8 cellular contexts compared by ENCODE assay signal in genomic region chr10:90871761-90872647, GRCh38. TPM values are rescaled to one million over a fixed set of nuclear protein-coding genes. Genes with fewer than 3 reads are reported as not detected.
DNase-seq lines count a peak whose midpoint lies in the region; ATAC-seq and TF ChIP-seq lines count a peak whose summit lies in the region.

RPP30 (plus strand) TSS chr10:90871974; CDS start chr10:90871987, 13 bp downstream.

- H3K27me3 ChIP-seq in fibroblast of lung (ENCODE audit: control insufficient read depth, insufficient read depth, low read length): peaks cover 4% of the 10 kb centered on the region
- no peaks in the 10 kb centered on the region for H3K27me3 ChIP-seq in naive thymus-derived CD4-positive, alpha-beta T cell (ENCODE audit: control insufficient read depth in 2 of 2, insufficient read depth in 2 of 2, low read length in 2 of 2)

- TF ChIP-seq EP300 in Ishikawa (IDR thresholded peaks at IDR 0.05; ENCODE audit: borderline replicate concordance): no peak

- H3K4me3 Mint-ChIP-seq in activated T-helper 17 cell treated with anti-CD3 and anti-CD28 coated beads, Interleukin-2, amount 50 U/mL, for 72 hours: peak within 1 kb of the TSS; percentile 97
- peak within 1 kb of the TSS; percentile 94 to 99 (median 98) for H3K4me3 Mint-ChIP-seq in naive thymus-derived CD4-positive, alpha-beta T cell

- no peaks in the 10 kb centered on the region for H3K9me3 ChIP-seq in fibroblast of lung (ENCODE audit: control insufficient read depth, insufficient read depth, low read depth, low read length)
- no peaks in the 10 kb centered on the region for H3K9me3 ChIP-seq in naive thymus-derived CD4-positive, alpha-beta T cell (ENCODE audit: control insufficient read depth in 2 of 3, low read length in 3 of 3)

- H2AFZ ChIP-seq in fibroblast of lung (ENCODE audit: low read length): peak within 1 kb of the TSS; percentile 95

- H3K4me2 ChIP-seq in fibroblast of lung (ENCODE audit: extremely low read depth, insufficient read depth, low read length): peak within 1 kb of the TSS; percentile 88

- H3K4me3 ChIP-seq in fibroblast of lung (replicated peaks in 1 of 4; ENCODE audit: control extremely low read depth in 1 of 4, insufficient read depth in 1 of 4, low read depth in 3 of 4, low read length in 4 of 4): peak within 1 kb of the TSS; percentile 73 to 95 (median 92)
- H3K4me3 ChIP-seq in naive thymus-derived CD4-positive, alpha-beta T cell (ENCODE audit: low read length): peak within 1 kb of the TSS; percentile 83

- intact Hi-C loops in naive thymus-derived CD4-positive, alpha-beta T cell (cut with micrococcal nuclease): loop anchor here (1.0 to 10.0 kb wide), 27 partner anchors 14 to 1973 kb away; partner anchors contain the start of genes HECTD2 (in 2 of the 2), KIF20B (in 2 of the 2), PCGF5 (in 2 of the 2) and TNKS2 (in 2 of the 2)

- peak within 1 kb of the TSS; percentile 82 for H3K9ac ChIP-seq in fibroblast of lung (ENCODE audit: insufficient read depth, low read length)

- TF ChIP-seq CTCF in fibroblast of lung (conservative IDR thresholded peaks at IDR 0.05 in 1 of 2, IDR thresholded peaks at IDR 0.05 in 1 of 2; ENCODE audit: low read depth in 1 of 2, low read length in 2 of 2): no peak

- DNase-seq in DMS53 treated with DMSO at 0.1 percent for 48 hours (lab: John Stamatoyannopoulos, UW; ENCODE audit: unreplicated experiment) (peak; percentile 86), RPMI8226 (peak; percentile 80), fibroblast of lung (ENCODE audit: low read depth in 2 of 2) (peak; percentile 78 to 83)
- peak; percentile 71 to 83 (median 77) for DNase-seq in naive thymus-derived CD4-positive, alpha-beta T cell
- DNase-seq in stimulated activated naive CD4-positive, alpha-beta T cell treated with Interleukin-2 at 50 U/mL for 16 hours (lab: John Stamatoyannopoulos, UW): peak; percentile 84

- H3K79me2 ChIP-seq in fibroblast of lung (ENCODE audit: control insufficient read depth, insufficient read depth, low read length): peaks cover 25% of the 10 kb centered on the region

- H3K27ac Mint-ChIP-seq in activated T-helper 17 cell treated with anti-CD3 and anti-CD28 coated beads, Interleukin-2, amount 50 U/mL, for 72 hours: peak within 1 kb of the TSS; percentile 99
- peak within 1 kb of the TSS; percentile 73 to 95 (median 88) for H3K27ac Mint-ChIP-seq in naive thymus-derived CD4-positive, alpha-beta T cell

- CTCF ChIA-PET in naive thymus-derived CD4-positive, alpha-beta T cell (lab: Charles Lee): interaction anchor here (0.6 to 1.5 kb wide), 3 partner anchors 10 to 216 kb away, joined by 3 to 4 read pairs (median 3); no protein-coding TSS in a partner anchor

- no peaks in the 10 kb centered on the region for H3K4me1 ChIP-seq in fibroblast of lung (ENCODE audit: control insufficient read depth, extremely low read depth, insufficient read depth, low read length)
- H3K4me1 ChIP-seq in naive thymus-derived CD4-positive, alpha-beta T cell (ENCODE audit: control insufficient read depth in 2 of 2, insufficient read depth in 2 of 2, low read length in 2 of 2): peaks cover 14 to 23% of the 10 kb centered on the region in 2 donors

- no peak for TF ChIP-seq RAD21 in Ishikawa (IDR thresholded peaks at IDR 0.05; ENCODE audit: low read depth)

- H3K36me3 Mint-ChIP-seq in activated T-helper 17 cell treated with anti-CD3 and anti-CD28 coated beads, Interleukin-2, amount 50 U/mL, for 72 hours (ENCODE audit: low read depth): peaks cover 47% of the 10 kb centered on the region
- peaks cover 7 to 19% (median 9%) of the 10 kb centered on the region in 5 donors for H3K36me3 Mint-ChIP-seq in naive thymus-derived CD4-positive, alpha-beta T cell

- no peaks in the 10 kb centered on the region for H3K9me3 Mint-ChIP-seq in activated T-helper 17 cell treated with anti-CD3 and anti-CD28 coated beads, Interleukin-2, amount 50 U/mL, for 72 hours
- H3K9me3 Mint-ChIP-seq in naive thymus-derived CD4-positive, alpha-beta T cell: peaks cover 0 to 10% (median 0%) of the 10 kb centered on the region in 11 donors

- peak within 1 kb of the TSS; percentile 60 for H3K27ac ChIP-seq in fibroblast of lung (ENCODE audit: insufficient read depth, low read length)
- H3K27ac ChIP-seq in naive thymus-derived CD4-positive, alpha-beta T cell (ENCODE audit: low read depth, low read length): peak within 1 kb of the TSS; percentile 71

- H3K4me1 Mint-ChIP-seq in activated T-helper 17 cell treated with anti-CD3 and anti-CD28 coated beads, Interleukin-2, amount 50 U/mL, for 72 hours: peaks cover 23% of the 10 kb centered on the region
- peaks cover 24 to 53% (median 37%) of the 10 kb centered on the region in 7 donors for H3K4me1 Mint-ChIP-seq in naive thymus-derived CD4-positive, alpha-beta T cell

- peak; percentile 97 for ATAC-seq in GM21619 (IDR thresholded peaks at IDR 0.05; ENCODE audit: unreplicated experiment)
- ATAC-seq in activated T-helper 17 cell treated with anti-CD3 and anti-CD28 coated beads, Interleukin-2, amount 50 U/mL, for 72 hours (replicated peaks): peak; percentile 85
- ATAC-seq in naive thymus-derived CD4-positive, alpha-beta T cell: peak; percentile 99

- H4K20me1 ChIP-seq in fibroblast of lung (ENCODE audit: control insufficient read depth, extremely low read depth, insufficient read depth, low read length): no peaks in the 10 kb centered on the region

- H3K27me3 Mint-ChIP-seq in activated T-helper 17 cell treated with anti-CD3 and anti-CD28 coated beads, Interleukin-2, amount 50 U/mL, for 72 hours: peaks cover 19% of the 10 kb centered on the region
- H3K27me3 Mint-ChIP-seq in naive thymus-derived CD4-positive, alpha-beta T cell: peaks cover 22 to 40% (median 34%) of the 10 kb centered on the region in 5 donors

- no peaks in the 10 kb centered on the region for H3K36me3 ChIP-seq in fibroblast of lung (ENCODE audit: control insufficient read depth, insufficient read depth, low read length)
- H3K36me3 ChIP-seq in naive thymus-derived CD4-positive, alpha-beta T cell (ENCODE audit: control insufficient read depth in 2 of 3, insufficient read depth in 3 of 3, low read length in 3 of 3): peaks cover 6 to 17% (median 7%) of the 10 kb centered on the region in 3 experiments

- POLR2A ChIA-PET in naive thymus-derived CD4-positive, alpha-beta T cell (lab: Charles Lee): interaction anchor here (0.5 to 1.0 kb wide), 5 partner anchors 9 to 1945 kb away, joined by 3 read pairs; no protein-coding TSS in a partner anchor

TF ChIP-seq in Ishikawa, 13 proteins besides CTCF, POLR2A, EP300 and RAD21:
- peak; percentile 67; the same call in 1 of the 2 replicates for TF ChIP-seq TCF12 (IDR thresholded peaks at IDR 0.05; ENCODE audit: low read depth)
- peak; percentile 81 for TF ChIP-seq USF1 (IDR thresholded peaks at IDR 0.05)
- TF ChIP-seq YY1 (IDR thresholded peaks at IDR 0.05; ENCODE audit: low read depth): peak; percentile 98
- TF ChIP-seq TAF1 (IDR thresholded peaks at IDR 0.05; ENCODE audit: low read depth): peak; percentile 95
- TF ChIP-seq FOXM1 (IDR thresholded peaks at IDR 0.05; ENCODE audit: borderline replicate concordance, low read depth): no peak
- peak; percentile 78; the same call in 1 of the 2 replicates for TF ChIP-seq MAX (IDR thresholded peaks at IDR 0.05)
- no peak for TF ChIP-seq TEAD4 (IDR thresholded peaks at IDR 0.05)

RNA-seq across cellular contexts. Expression of gene RPP30, which starts in this region (rescaled TPM):
- total RNA-seq in activated T-helper 17 cell treated with anti-CD3 and anti-CD28 coated beads, Interleukin-2, amount 50 U/mL, for 72 hours: 100 to 1,000 TPM; 161 to 173 TPM
- total RNA-seq in fibroblast of lung: 32.2 and 38.3 TPM in 2 replicates
- polyA plus RNA-seq in fibroblast of lung: 38.6 and 44.5 TPM in 2 replicates
- 39.4 and 49.9 TPM in 2 replicates for polyA plus RNA-seq in fibroblast of lung (2012)
- 3.8 and 6.3 TPM in 2 replicates for polyA minus RNA-seq in fibroblast of lung (ENCODE audit: low replicate concordance)
- total RNA-seq in naive thymus-derived CD4-positive, alpha-beta T cell: 10 to 100 TPM; 24.1 to 45.6 (median 38.0) TPM
- 10 to 100 TPM; 47.3 to 50.0 TPM for polyA plus RNA-seq in naive thymus-derived CD4-positive, alpha-beta T cell

Comparison
In these comparisons a context has a peak if more than half of its experiments do, and no peak if none do; other contexts are left out.
1. Peak in every context shown above with its lines: DNase-seq, ATAC-seq, H3K4me3 ChIP-seq and H3K27ac ChIP-seq.